Comparison of ENCODE assay signal across 11 cellular contexts in genomic region chr1:220734571-220735326, GRCh38. TPM values are rescaled to one million over a fixed set of nuclear protein-coding genes. Genes with fewer than 3 reads are reported as not detected.
DNase-seq lines count a peak whose midpoint lies in the region; ATAC-seq lines count a peak whose summit lies in the region.
"Had no signal": no experiment of that assay in that cellular context is flagged by ENCODE, and none has a peak within 500 bp of the region (broad histone marks: within the 10 kb centered on the region; RNA-seq: fewer than 3 reads in every experiment).

No MANE protein-coding gene starts in this region.

- H3K9me3 ChIP-seq in MG63 (no peaks in the 10 kb centered on the region), duodenal mucosa (ENCODE audit: control insufficient read depth in 1 of 2, low read length in 2 of 2) (no peaks in the 10 kb centered on the region), mucosa of stomach (ENCODE audit: control insufficient read depth, low read length) (no peaks in the 10 kb centered on the region)

- intact Hi-C loops in activated T-helper 2 cell treated with anti-CD3 and anti-CD28 coated beads, Interferon-gamma antibody, Interleukin-2, Interleukin-4, amounts not matched to agents 10 μg/mL and 5 μg/mL and 100 μg/mL, durations not matched to agents 14 hours and 24 hours and 36 hours (cut with micrococcal nuclease), result loop anchor here (5.0 kb wide), 1 partner anchor 42 kb away; the partner anchor contains the start of gene C1orf115

- no peaks in the 10 kb centered on the region for H3K36me3 Mint-ChIP-seq in activated T-helper 2 cell treated with anti-CD3 and anti-CD28 coated beads, Interferon-gamma antibody, Interleukin-2, Interleukin-4, amounts not matched to agents 10 μg/mL and 5 μg/mL and 100 μg/mL, durations not matched to agents 14 hours and 24 hours and 36 hours (ENCODE audit: low read depth)
- H3K36me3 Mint-ChIP-seq: naive thymus-derived CD8-positive, alpha-beta T cell had no signal

- H3K27me3 Mint-ChIP-seq in activated T-helper 2 cell treated with anti-CD3 and anti-CD28 coated beads, Interferon-gamma antibody, Interleukin-2, Interleukin-4, amounts not matched to agents 10 μg/mL and 5 μg/mL and 100 μg/mL, durations not matched to agents 14 hours and 24 hours and 36 hours (ENCODE audit: low read depth), result peaks cover 15% of the 10 kb centered on the region

- in situ Hi-C loops in Caki2 (cut with HindIII; ENCODE audit: low pct_unique_long_range_greater_than_20kb, low sequenced_read_pairs), result no loop called here

- DNase-seq in Caki2 (ENCODE audit: low read depth), result peak; percentile 59
- peak; percentile 10 for DNase-seq in MG63
- DNase-seq in NCI-H146 treated with DMSO at 0.1 percent for 48 hours (lab: John Stamatoyannopoulos, UW; ENCODE audit: unreplicated experiment), result no peak
- DNase-seq in activated T-helper 2 cell treated with anti-CD3 and anti-CD28 coated beads, Interferon-gamma antibody, Interleukin-2, Interleukin-4, amounts not matched to agents 10 μg/mL and 5 μg/mL and 100 μg/mL, durations not matched to agents 14 hours and 24 hours and 36 hours (ENCODE audit: low spot score), result no peak
- DNase-seq: naive thymus-derived CD8-positive, alpha-beta T cell; NCI-H2107 had no signal

- H3K4me1 ChIP-seq in duodenal mucosa (ENCODE audit: control insufficient read depth in 1 of 2, insufficient read depth in 2 of 2, low read length in 2 of 2), result peaks cover 11 to 19% of the 10 kb centered on the region in 2 donors
- H3K4me1 ChIP-seq in mucosa of stomach (ENCODE audit: control insufficient read depth, insufficient read depth, low read length), result peaks cover 15% of the 10 kb centered on the region

- H3K27ac Mint-ChIP-seq in activated T-helper 2 cell treated with anti-CD3 and anti-CD28 coated beads, Interferon-gamma antibody, Interleukin-2, Interleukin-4, amounts not matched to agents 10 μg/mL and 5 μg/mL and 100 μg/mL, durations not matched to agents 14 hours and 24 hours and 36 hours, result no peak overlapping the region
- H3K27ac Mint-ChIP-seq: T-helper 2 cell treated with Interferon-gamma antibody and Interleukin-4, amounts not matched to agents 5 μg/mL and 100 μg/mL, for 36 hours had no signal

- no peaks in the 10 kb centered on the region for H3K9me3 Mint-ChIP-seq in activated T-helper 2 cell treated with anti-CD3 and anti-CD28 coated beads, Interferon-gamma antibody, Interleukin-2, Interleukin-4, amounts not matched to agents 10 μg/mL and 5 μg/mL and 100 μg/mL, durations not matched to agents 14 hours and 24 hours and 36 hours
- H3K9me3 Mint-ChIP-seq: T-helper 2 cell treated with Interferon-gamma antibody and Interleukin-4, amounts not matched to agents 5 μg/mL and 100 μg/mL, for 36 hours had no signal

- peaks cover 2% of the 10 kb centered on the region for H3K4me1 Mint-ChIP-seq in activated T-helper 2 cell treated with anti-CD3 and anti-CD28 coated beads, Interferon-gamma antibody, Interleukin-2, Interleukin-4, amounts not matched to agents 10 μg/mL and 5 μg/mL and 100 μg/mL, durations not matched to agents 14 hours and 24 hours and 36 hours (ENCODE audit: low read depth)

- peak overlapping the region; percentile 7 for H3K27ac ChIP-seq in duodenal mucosa (ENCODE audit: low read depth, low read length)

- ATAC-seq in HG02642 (IDR thresholded peaks at IDR 0.05; ENCODE audit: poor library complexity, unreplicated experiment), result no peak
- no peak for ATAC-seq in HG02623 (IDR thresholded peaks at IDR 0.05; ENCODE audit: unreplicated experiment)
- ATAC-seq: naive thymus-derived CD8-positive, alpha-beta T cell had no signal

- peak overlapping the region in 1 of 2 donors; percentile 26 for H3K9ac ChIP-seq in duodenal mucosa (ENCODE audit: low read depth in 1 of 2, low read length in 2 of 2)
- peak overlapping the region; percentile 60 for H3K9ac ChIP-seq in mucosa of stomach (ENCODE audit: low read length)

- no peaks in the 10 kb centered on the region for H3K36me3 ChIP-seq in MG63
- H3K36me3 ChIP-seq in duodenal mucosa (ENCODE audit: control insufficient read depth in 1 of 2, insufficient read depth in 2 of 2, low read length in 2 of 2), result no peaks in the 10 kb centered on the region
- no peaks in the 10 kb centered on the region for H3K36me3 ChIP-seq in mucosa of stomach (ENCODE audit: control insufficient read depth, insufficient read depth, low read length)

- H3K27me3 ChIP-seq in MG63 (no peaks in the 10 kb centered on the region), duodenal mucosa (ENCODE audit: control insufficient read depth in 1 of 2, insufficient read depth in 2 of 2, low read length in 2 of 2) (no peaks in the 10 kb centered on the region), mucosa of stomach (ENCODE audit: control insufficient read depth, insufficient read depth, low read length) (no peaks in the 10 kb centered on the region)

- no peak overlapping the region for H3K4me3 Mint-ChIP-seq in activated T-helper 2 cell treated with anti-CD3 and anti-CD28 coated beads, Interferon-gamma antibody, Interleukin-2, Interleukin-4, amounts not matched to agents 10 μg/mL and 5 μg/mL and 100 μg/mL, durations not matched to agents 14 hours and 24 hours and 36 hours (ENCODE audit: low read depth)
- H3K4me3 Mint-ChIP-seq: T-helper 2 cell treated with Interferon-gamma antibody and Interleukin-4, amounts not matched to agents 5 μg/mL and 100 μg/mL, for 36 hours had no signal

- H3K4me3 ChIP-seq in MG63, result no peak overlapping the region
- H3K4me3 ChIP-seq in duodenal mucosa (ENCODE audit: low read depth in 1 of 2, low read length in 2 of 2), result peak overlapping the region; percentile 23 to 48
- H3K4me3 ChIP-seq in mucosa of stomach (ENCODE audit: low read length), result no peak overlapping the region

RNA-seq across cellular contexts. Expression of gene MTARC2, which starts 13.4 kb away (rescaled TPM):
- total RNA-seq in Caki2 (2014; rRNA removed; shearing (Covaris generic); ENCODE audit: low replicate concordance), result 8.7 and 24.4 TPM in 2 replicates
- total RNA-seq in MG63 (2014; rRNA removed; shearing (Covaris generic); ENCODE audit: low replicate concordance), result 1.3 and 8.4 TPM in 2 replicates
- not detected in 2 replicates for total RNA-seq in activated T-helper 2 cell treated with anti-CD3 and anti-CD28 coated beads, Interferon-gamma antibody, Interleukin-2, Interleukin-4, amounts not matched to agents 10 μg/mL and 5 μg/mL and 100 μg/mL, durations not matched to agents 14 hours and 24 hours and 36 hours
- total RNA-seq: naive thymus-derived CD8-positive, alpha-beta T cell had no signal

RNA-seq across cellular contexts. Expression of gene C1orf115, which starts 44.6 kb away (rescaled TPM):
- 11.2 and 22.0 TPM in 2 replicates for total RNA-seq in Caki2 (2014; rRNA removed; shearing (Covaris generic); ENCODE audit: low replicate concordance)
- 0.03 TPM in 1 of 2 replicates, not detected in the other for total RNA-seq in MG63 (2014; rRNA removed; shearing (Covaris generic); ENCODE audit: low replicate concordance)
- 0.11 TPM in 1 of 2 replicates, not detected in the other for total RNA-seq in activated T-helper 2 cell treated with anti-CD3 and anti-CD28 coated beads, Interferon-gamma antibody, Interleukin-2, Interleukin-4, amounts not matched to agents 10 μg/mL and 5 μg/mL and 100 μg/mL, durations not matched to agents 14 hours and 24 hours and 36 hours

RNA-seq across cellular contexts. Expression of gene MTARC1, which starts 52.0 kb away (rescaled TPM):
- 5.2 TPM in 2 replicates for total RNA-seq in Caki2 (2014; rRNA removed; shearing (Covaris generic); ENCODE audit: low replicate concordance)
- total RNA-seq in MG63 (2014; rRNA removed; shearing (Covaris generic); ENCODE audit: low replicate concordance), result 0.26 TPM in 1 of 2 replicates, not detected in the other
- total RNA-seq in activated T-helper 2 cell treated with anti-CD3 and anti-CD28 coated beads, Interferon-gamma antibody, Interleukin-2, Interleukin-4, amounts not matched to agents 10 μg/mL and 5 μg/mL and 100 μg/mL, durations not matched to agents 14 hours and 24 hours and 36 hours, result not detected in 2 replicates
- total RNA-seq: naive thymus-derived CD8-positive, alpha-beta T cell had no signal

Comparison
In these comparisons a context has a peak if more than half of its experiments do, and no peak if none do; other contexts are left out.
1. DNase-seq: peak in Caki2 (single experiment) and MG63 (single experiment); none in NCI-H146 treated with DMSO at 0.1 percent for 48 hours (single experiment) and activated T-helper 2 cell treated with anti-CD3 and anti-CD28 coated beads, Interferon-gamma antibody, Interleukin-2, Interleukin-4, amounts not matched to agents 10 μg/mL and 5 μg/mL and 100 μg/mL, durations not matched to agents 14 hours and 24 hours and 36 hours (single experiment).
2. H3K4me3 ChIP-seq: peak in duodenal mucosa (2 of 2); none in MG63 (single experiment) and mucosa of stomach (single experiment).
3. RNA of gene C1orf115, which starts 44.6 kb away (total RNA-seq): 11.2 to 22.0 TPM in Caki2; 0.11 TPM in activated T-helper 2 cell treated with anti-CD3 and anti-CD28 coated beads, Interferon-gamma antibody, Interleukin-2, Interleukin-4, amounts not matched to agents 10 μg/mL and 5 μg/mL and 100 μg/mL, durations not matched to agents 14 hours and 24 hours and 36 hours and 0.03 TPM in MG63; every median in the first group is over 10 times any median in the second.